Comparison of ENCODE assay signal across 27 cellular contexts in the genomic region with DNA sequence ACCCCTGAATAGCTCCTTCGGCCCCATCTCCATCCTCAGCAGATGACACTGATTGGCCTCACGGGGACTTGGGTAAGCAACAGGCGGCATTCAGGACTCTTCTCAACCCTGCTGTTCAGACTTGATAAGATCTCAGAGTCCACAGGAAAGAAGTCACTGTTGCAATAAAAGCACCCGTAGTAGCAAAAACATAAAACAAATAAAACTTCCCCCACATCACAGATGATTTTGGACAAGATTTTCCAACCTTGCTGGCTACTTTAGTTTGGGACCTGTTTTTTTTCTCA. TPM values are rescaled to one million over a fixed set of nuclear protein-coding genes. Genes with fewer than 3 reads are reported as not detected.
DNase-seq lines count a peak whose midpoint lies in the region; ATAC-seq, FAIRE-seq and TF ChIP-seq lines count a peak whose summit lies in the region.
"Had no signal": no experiment of that assay in that cellular context is flagged by ENCODE, and none has a peak within 500 bp of the region (broad histone marks: within the 10 kb centered on the region; RNA-seq: fewer than 3 reads in every experiment).

No MANE protein-coding gene starts in this region.

- no peak overlapping the region for H3K18ac ChIP-seq in H1 (ENCODE audit: extremely low read depth, low read length)

- H3K79me1 ChIP-seq in H1 (ENCODE audit: low read depth, low read length): no peaks in the 10 kb centered on the region

- H3K14ac ChIP-seq in H1 (ENCODE audit: insufficient read length): no peak overlapping the region

- WGBS in H1 (ENCODE audit: extremely low coverage in 1 of 2, insufficient coverage in 1 of 2, insufficient read length in 1 of 2, insufficient replicate concordance in 2 of 2, low coverage in 1 of 2, low lambda C conversion rate in 2 of 2, missing lambda C conversion rate in 1 of 2), 2 experiments: 88% methylated on average over 4 of the region's 4 CpGs; no CpG with 5 or more reads in 1 of the 2 experiments

- H4K20me1 ChIP-seq in Loucy (ENCODE audit: insufficient read depth, low read length, poor library complexity, severe bottlenecking) (no peaks in the 10 kb centered on the region), H1 (replicated peaks in 1 of 2; ENCODE audit: control insufficient read depth in 1 of 2, insufficient read depth in 2 of 2, low read length in 2 of 2) (peaks cover 0 to 4% of the 10 kb centered on the region in 2 experiments), osteoblast (ENCODE audit: insufficient read depth, low read length) (peaks cover 26% of the 10 kb centered on the region)

- H2AFZ ChIP-seq in Loucy (ENCODE audit: low read length): no peak overlapping the region
- no peak overlapping the region for H2AFZ ChIP-seq in H1 (ENCODE audit: low read length)
- no peak overlapping the region for H2AFZ ChIP-seq in parathyroid adenoma
- H2AFZ ChIP-seq in osteoblast (ENCODE audit: low read length): no peak overlapping the region
- H2AFZ ChIP-seq: GM23248 had no signal

- TF ChIP-seq POLR2A in H1 (IDR thresholded peaks at IDR 0.05; ENCODE audit: control extremely low read depth in 1 of 2, low read depth in 2 of 2, low read length in 2 of 2): no peak

- H2BK120ac ChIP-seq in H1 (replicated peaks; ENCODE audit: low read depth, low read length): no peak overlapping the region

- no peak overlapping the region for H3K56ac ChIP-seq in H1 (replicated peaks; ENCODE audit: insufficient read length, low read depth, low read length)

- no peaks in the 10 kb centered on the region for H3K27me3 ChIP-seq in Loucy (ENCODE audit: insufficient read depth, low read length, poor library complexity, severe bottlenecking)
- H3K27me3 ChIP-seq in H1 (replicated peaks in 1 of 4; ENCODE audit: control insufficient read depth in 3 of 4, extremely low read depth in 1 of 4, insufficient read depth in 3 of 4, low read length in 3 of 4): no peaks in the 10 kb centered on the region
- no peaks in the 10 kb centered on the region for H3K27me3 ChIP-seq in parathyroid adenoma (ENCODE audit: control insufficient read depth, insufficient read depth, low read length)
- no peaks in the 10 kb centered on the region for H3K27me3 ChIP-seq in osteoblast (ENCODE audit: insufficient read depth, low read length)
- H3K27me3 ChIP-seq: BLaER1 had no signal

- no peak for ATAC-seq in stimulated activated effector memory CD8-positive, alpha-beta T cell treated with anti-CD3 and anti-CD28 coated beads, Interleukin-12 subunit alpha, Interleukin-12 subunit beta, amount 100 ng/mL, for 72 hours
- ATAC-seq: Panc1 had no signal

- no peak overlapping the region for H3K4ac ChIP-seq in H1 (replicated peaks; ENCODE audit: insufficient read length, low read depth, low read length)

- H3K23me2 ChIP-seq in H1 (ENCODE audit: low read depth, low read length): peaks cover 2% of the 10 kb centered on the region; the same call in 1 of the 2 replicates

- no peak overlapping the region for H2BK12ac ChIP-seq in H1 (ENCODE audit: low read depth, low read length)

- H3K9me3 ChIP-seq in Loucy (ENCODE audit: insufficient read depth, low read depth, low read length) (no peaks in the 10 kb centered on the region), H1 (ENCODE audit: insufficient read depth in 2 of 2, low read depth in 1 of 2, low read length in 1 of 2) (no peaks in the 10 kb centered on the region), parathyroid adenoma (ENCODE audit: control insufficient read depth, low read length) (no peaks in the 10 kb centered on the region), osteoblast (ENCODE audit: low read depth, low read length) (no peaks in the 10 kb centered on the region)
- H3K9me3 ChIP-seq: BLaER1, Caco-2, HAP-1 had no signal

- no peak for FAIRE-seq in H1 (lab: Jason Lieb, UNC)
- FAIRE-seq: GM12891, HTR-8/SVneo had no signal

- H3K27ac ChIP-seq in C4-2B: peak overlapping the region; percentile 93
- H3K27ac ChIP-seq in H1 (ENCODE audit: low read depth, low read length): no peak overlapping the region
- no peak overlapping the region for H3K27ac ChIP-seq in parathyroid adenoma
- H3K27ac ChIP-seq in osteoblast (ENCODE audit: low read depth, low read length): no peak overlapping the region
- H3K27ac ChIP-seq: BLaER1, GM23248, KMS-11 had no signal

- H3K9me2 ChIP-seq in Loucy (replicated peaks; ENCODE audit: low read depth, low read length): no peaks in the 10 kb centered on the region

- DNase-seq in H1 (ENCODE audit: low read depth in 1 of 2, low spot score in 2 of 2) (no peak), osteoblast (ENCODE audit: insufficient read length, low spot score, missing footprints) (no peak), NCI-H69 (lab: John Stamatoyannopoulos, UW) (no peak)
- no peak for DNase-seq in stimulated activated effector memory CD8-positive, alpha-beta T cell treated with anti-CD3 and anti-CD28 coated beads, Interleukin-12 subunit alpha, Interleukin-12 subunit beta, amount 100 ng/mL, for 72 hours (ENCODE audit: low spot score in 2 of 2)
- DNase-seq: CD4-positive, alpha-beta memory T cell; DMS 273 treated with DMSO at 0.1 percent for 48 hours; DND-41; GM23248; NCI-H1048; NCI-H1436; NCI-H2029; NCI-H226; NCI-H510A treated with DMSO at 0.1 percent for 48 hours; NCI-H774; NK-92 treated with Interleukin-12 subunit alpha and Interleukin-12 subunit beta, amount 100 ng/mL, for 24 hours; SIG-M5 had no signal

- no peak overlapping the region for H2BK15ac ChIP-seq in H1 (ENCODE audit: low read length)

- no peak overlapping the region for H2BK20ac ChIP-seq in H1 (ENCODE audit: low read length)

- H3K79me2 ChIP-seq in Loucy (ENCODE audit: insufficient read depth, low read length) (no peaks in the 10 kb centered on the region), H1 (ENCODE audit: control insufficient read depth in 1 of 2, insufficient read depth in 2 of 2, low read length in 2 of 2) (no peaks in the 10 kb centered on the region), parathyroid adenoma (no peaks in the 10 kb centered on the region), osteoblast (ENCODE audit: insufficient read depth, low read length) (no peaks in the 10 kb centered on the region)

- no peak overlapping the region for H3K27ac Mint-ChIP-seq in stimulated activated effector memory CD8-positive, alpha-beta T cell treated with anti-CD3 and anti-CD28 coated beads, Interleukin-12 subunit alpha, Interleukin-12 subunit beta, amount 100 ng/mL, for 72 hours

- H2AK5ac ChIP-seq in H1 (ENCODE audit: low read depth, low read length): no peak overlapping the region

- no peak for TF ChIP-seq RAD21 in H1 (IDR thresholded peaks at IDR 0.05 in 1 of 2, conservative IDR thresholded peaks at IDR 0.05 in 1 of 2; ENCODE audit: low read depth in 2 of 2, low read length in 2 of 2)

- H3K4me2 ChIP-seq in Loucy (ENCODE audit: low read depth, low read length, poor library complexity, severe bottlenecking) (peak overlapping the region; percentile 10), H1 (ENCODE audit: insufficient read depth in 1 of 2, low read depth in 2 of 2, low read length in 2 of 2) (no peak overlapping the region), parathyroid adenoma (ENCODE audit: low read length) (peak overlapping the region; percentile 26), osteoblast (ENCODE audit: insufficient read depth, low read length) (no peak overlapping the region)
- H3K4me2 ChIP-seq: BLaER1, KMS-11 had no signal

- H4K8ac ChIP-seq in H1 (ENCODE audit: extremely low read depth, insufficient read depth, low read length): peak overlapping the region; percentile 87

- no peak overlapping the region for H3K23ac ChIP-seq in H1 (ENCODE audit: insufficient read length)

- H3F3A ChIP-seq in Loucy (ENCODE audit: low read depth): no peaks in the 10 kb centered on the region

- H3K36me3 ChIP-seq in Loucy (ENCODE audit: insufficient read depth, low read length) (peaks cover 22% of the 10 kb centered on the region; the same call in 1 of the 2 replicates), H1 (ENCODE audit: control insufficient read depth in 2 of 4, insufficient read depth in 4 of 4, low read length in 3 of 4) (peaks cover 0 to 18% (median 0%) of the 10 kb centered on the region in 4 experiments; a peak in 2 of 8 replicates), parathyroid adenoma (ENCODE audit: control insufficient read depth, insufficient read depth, low read length) (no peaks in the 10 kb centered on the region), osteoblast (ENCODE audit: insufficient read depth, low read length) (peaks cover 29% of the 10 kb centered on the region)

- H3K36me3 Mint-ChIP-seq in stimulated activated effector memory CD8-positive, alpha-beta T cell treated with anti-CD3 and anti-CD28 coated beads, Interleukin-12 subunit alpha, Interleukin-12 subunit beta, amount 100 ng/mL, for 72 hours: peaks cover 35% of the 10 kb centered on the region

- no peak for TF ChIP-seq CTCF in C4-2B (conservative IDR thresholded peaks at IDR 0.05)
- no peak for TF ChIP-seq CTCF in Loucy (conservative IDR thresholded peaks at IDR 0.05; ENCODE audit: low read length)
- no peak for TF ChIP-seq CTCF in H1 (IDR thresholded peaks at IDR 0.05; ENCODE audit: control extremely low read depth in 1 of 3, insufficient read depth in 1 of 3, low read depth in 1 of 3, low read length in 3 of 3)
- TF ChIP-seq CTCF in parathyroid adenoma (IDR thresholded peaks at IDR 0.05): no peak
- TF ChIP-seq CTCF in osteoblast (IDR thresholded peaks at IDR 0.05; ENCODE audit: extremely low read depth, low read depth, low read length): no peak

- no peak overlapping the region for H3K4me3 Mint-ChIP-seq in stimulated activated effector memory CD8-positive, alpha-beta T cell treated with anti-CD3 and anti-CD28 coated beads, Interleukin-12 subunit alpha, Interleukin-12 subunit beta, amount 100 ng/mL, for 72 hours
- H3K4me3 Mint-ChIP-seq: CD4-positive, alpha-beta memory T cell had no signal

- POLR2A ChIA-PET in H1 (lab: Charles Lee; ENCODE audit: partially characterized antibody): no interaction called here

- H4K5ac ChIP-seq in H1 (ENCODE audit: insufficient read length, low read depth, low read length): no peak overlapping the region

- H3K9me3 Mint-ChIP-seq in stimulated activated effector memory CD8-positive, alpha-beta T cell treated with anti-CD3 and anti-CD28 coated beads, Interleukin-12 subunit alpha, Interleukin-12 subunit beta, amount 100 ng/mL, for 72 hours: no peaks in the 10 kb centered on the region
- H3K9me3 Mint-ChIP-seq: CD4-positive, alpha-beta memory T cell had no signal

- H3K9ac ChIP-seq in Loucy (ENCODE audit: low read depth, low read length, poor library complexity, severe bottlenecking) (no peak overlapping the region), H1 (replicated peaks in 1 of 4; ENCODE audit: extremely low read depth in 1 of 4, low read depth in 3 of 4, low read length in 3 of 4) (no peak overlapping the region; a peak in 1 of 7 replicates), parathyroid adenoma (no peak overlapping the region)
- H3K9ac ChIP-seq: BLaER1, GM23248, KMS-11 had no signal

- TF ChIP-seq EP300 in H1 (IDR thresholded peaks at IDR 0.05; ENCODE audit: borderline replicate concordance in 1 of 2, low read depth in 2 of 2, low read length in 2 of 2): no peak

- CTCF ChIA-PET in H1 (lab: Charles Lee; ENCODE audit: partially characterized antibody): interaction anchor here (1.6 kb wide), 1 partner anchor 9 kb away, joined by 7 read pairs; no protein-coding TSS in a partner anchor

- H2BK5ac ChIP-seq in H1 (ENCODE audit: low read depth, low read length): no peak overlapping the region

- peaks cover 24% of the 10 kb centered on the region for H3K4me1 Mint-ChIP-seq in stimulated activated effector memory CD8-positive, alpha-beta T cell treated with anti-CD3 and anti-CD28 coated beads, Interleukin-12 subunit alpha, Interleukin-12 subunit beta, amount 100 ng/mL, for 72 hours

- no peak overlapping the region for H3K4me3 ChIP-seq in Loucy (ENCODE audit: low read length, poor library complexity, severe bottlenecking)
- no peak overlapping the region for H3K4me3 ChIP-seq in H1 (ENCODE audit: extremely low read depth in 1 of 4, insufficient read depth in 2 of 4, low read depth in 3 of 4, low read length in 4 of 4)
- H3K4me3 ChIP-seq in parathyroid adenoma (ENCODE audit: low read depth, low read length): no peak overlapping the region
- no peak overlapping the region for H3K4me3 ChIP-seq in osteoblast (ENCODE audit: insufficient read depth, low read length)
- H3K4me3 ChIP-seq: BLaER1, GM23248, HAP-1 had no signal

- no peak overlapping the region for H4K91ac ChIP-seq in H1 (replicated peaks; ENCODE audit: insufficient read length, low read length)

- peaks cover 14% of the 10 kb centered on the region for H3K4me1 ChIP-seq in Loucy (ENCODE audit: insufficient read depth, low read length, poor library complexity, severe bottlenecking)
- H3K4me1 ChIP-seq in H1 (replicated peaks in 1 of 4; ENCODE audit: control insufficient read depth in 3 of 4, insufficient read depth in 4 of 4, low read length in 3 of 4): no peaks in the 10 kb centered on the region
- H3K4me1 ChIP-seq in parathyroid adenoma: no peaks in the 10 kb centered on the region
- H3K4me1 ChIP-seq in osteoblast (ENCODE audit: insufficient read depth, low read length): peaks cover 20% of the 10 kb centered on the region
- H3K4me1 ChIP-seq: HAP-1 had no signal

RNA-seq across cellular contexts. Expression of a gene that starts 17.1 kb away (rescaled TPM):
- 0.23 and 0.24 TPM in 2 replicates for total RNA-seq in H1 (2021; fragmentation: NEBNext Ultra II Directional; extraction: Animal tissue kit (Norgen Biotek cat#: 25700))
- polyA plus RNA-seq in H1 (2011; rRNA removed): 0.21 and 0.24 TPM in 2 replicates
- polyA plus RNA-seq in H1 (2011; cell fraction: cytosol; rRNA removed): 0.23 TPM
- polyA plus RNA-seq in H1 (2011; cell fraction: nucleus; rRNA removed): 0.27 TPM
- 0.27 to 0.36 TPM (median 0.33 TPM) in 4 replicates for polyA plus RNA-seq in H1 (2012, experiment 1 of 2)
- 0.13 TPM for polyA plus RNA-seq in H1 (2012, experiment 2 of 2)
- polyA plus RNA-seq in H1 (2013, experiment 1 of 2): 0.12 TPM
- polyA plus RNA-seq in H1 (2013, experiment 2 of 2): 0.07 TPM
- polyA minus RNA-seq in H1 (2011; rRNA and poly(A)+ RNA removed): 0.27 and 0.79 TPM in 2 replicates
- not detected for polyA minus RNA-seq in H1 (2011; cell fraction: cytosol; rRNA and poly(A)+ RNA removed)
- 1.7 TPM for polyA minus RNA-seq in H1 (2011; cell fraction: nucleus; rRNA and poly(A)+ RNA removed)
- under 0.01 TPM in 2 replicates for total RNA-seq in osteoblast
- total RNA-seq: GM23248 had no signal
- polyA plus RNA-seq: CD4-positive, alpha-beta memory T cell had no signal

RNA-seq across cellular contexts. Expression of a gene that starts 21.7 kb away (rescaled TPM):
- not detected in 2 replicates for total RNA-seq in H1 (2021; fragmentation: NEBNext Ultra II Directional; extraction: Animal tissue kit (Norgen Biotek cat#: 25700))
- 0.20 and 0.26 TPM in 2 replicates for polyA plus RNA-seq in H1 (2011; rRNA removed)
- polyA plus RNA-seq in H1 (2011; cell fraction: cytosol; rRNA removed): 0.25 TPM
- polyA plus RNA-seq in H1 (2011; cell fraction: nucleus; rRNA removed): 0.33 TPM
- 0.11 to 0.18 TPM (median 0.12 TPM) in 3 of 4 replicates, not detected in the other for polyA plus RNA-seq in H1 (2012, experiment 1 of 2)
- polyA plus RNA-seq in H1 (2012, experiment 2 of 2): 0.30 TPM
- 0.08 TPM for polyA plus RNA-seq in H1 (2013, experiment 1 of 2)
- polyA plus RNA-seq in H1 (2013, experiment 2 of 2): 0.04 TPM
- 0.07 and 0.09 TPM in 2 replicates for polyA minus RNA-seq in H1 (2011; rRNA and poly(A)+ RNA removed)
- not detected for polyA minus RNA-seq in H1 (2011; cell fraction: cytosol; rRNA and poly(A)+ RNA removed)
- polyA minus RNA-seq in H1 (2011; cell fraction: nucleus; rRNA and poly(A)+ RNA removed): 1.7 TPM
- 1.8 and 2.2 TPM in 2 replicates for total RNA-seq in osteoblast
- total RNA-seq: M059J had no signal

RNA-seq across cellular contexts. Expression of a gene that starts 29.2 kb away (rescaled TPM):
- total RNA-seq in H1 (2021; fragmentation: NEBNext Ultra II Directional; extraction: Animal tissue kit (Norgen Biotek cat#: 25700)): 19.7 and 20.5 TPM in 2 replicates
- 46.2 and 72.6 TPM in 2 replicates for polyA plus RNA-seq in H1 (2011; rRNA removed)
- 39.5 TPM for polyA plus RNA-seq in H1 (2011; cell fraction: cytosol; rRNA removed)
- polyA plus RNA-seq in H1 (2011; cell fraction: nucleus; rRNA removed): 101 TPM
- 13.8 to 22.6 TPM (median 18.4 TPM) in 4 replicates for polyA plus RNA-seq in H1 (2012, experiment 1 of 2)
- 15.9 TPM for polyA plus RNA-seq in H1 (2012, experiment 2 of 2)
- 12.2 TPM for polyA plus RNA-seq in H1 (2013, experiment 1 of 2)
- 10.7 TPM for polyA plus RNA-seq in H1 (2013, experiment 2 of 2)
- polyA minus RNA-seq in H1 (2011; rRNA and poly(A)+ RNA removed): 20.5 and 23.8 TPM in 2 replicates
- polyA minus RNA-seq in H1 (2011; cell fraction: cytosol; rRNA and poly(A)+ RNA removed): 15.6 TPM
- 39.6 TPM for polyA minus RNA-seq in H1 (2011; cell fraction: nucleus; rRNA and poly(A)+ RNA removed)
- 14.7 and 27.1 TPM in 2 replicates for total RNA-seq in osteoblast

RNA-seq across cellular contexts. Expression of a gene that starts 41.2 kb away (rescaled TPM):
- 35.3 and 35.8 TPM in 2 replicates for total RNA-seq in H1 (2021; fragmentation: NEBNext Ultra II Directional; extraction: Animal tissue kit (Norgen Biotek cat#: 25700))
- 33.4 and 56.3 TPM in 2 replicates for polyA plus RNA-seq in H1 (2011; rRNA removed)
- polyA plus RNA-seq in H1 (2011; cell fraction: cytosol; rRNA removed): 44.6 TPM
- 121 TPM for polyA plus RNA-seq in H1 (2011; cell fraction: nucleus; rRNA removed)
- 32.0 to 45.5 TPM (median 42.4 TPM) in 4 replicates for polyA plus RNA-seq in H1 (2012, experiment 1 of 2)
- polyA plus RNA-seq in H1 (2012, experiment 2 of 2): 36.8 TPM
- 25.5 TPM for polyA plus RNA-seq in H1 (2013, experiment 1 of 2)
- polyA plus RNA-seq in H1 (2013, experiment 2 of 2): 23.3 TPM
- polyA minus RNA-seq in H1 (2011; rRNA and poly(A)+ RNA removed): 21.5 and 26.8 TPM in 2 replicates
- polyA minus RNA-seq in H1 (2011; cell fraction: cytosol; rRNA and poly(A)+ RNA removed): 17.8 TPM
- polyA minus RNA-seq in H1 (2011; cell fraction: nucleus; rRNA and poly(A)+ RNA removed): 22.2 TPM
- total RNA-seq in osteoblast: 1.4 and 2.4 TPM in 2 replicates

Comparison
In these comparisons a context has a peak if more than half of its experiments do, and no peak if none do; other contexts are left out.
1. H3K4me2 ChIP-seq: peak in Loucy (single experiment) and parathyroid adenoma (single experiment); none in H1 (0 of 2) and osteoblast (single experiment).